ENCODE assay signal across 1 cellular context in the genomic region with DNA sequence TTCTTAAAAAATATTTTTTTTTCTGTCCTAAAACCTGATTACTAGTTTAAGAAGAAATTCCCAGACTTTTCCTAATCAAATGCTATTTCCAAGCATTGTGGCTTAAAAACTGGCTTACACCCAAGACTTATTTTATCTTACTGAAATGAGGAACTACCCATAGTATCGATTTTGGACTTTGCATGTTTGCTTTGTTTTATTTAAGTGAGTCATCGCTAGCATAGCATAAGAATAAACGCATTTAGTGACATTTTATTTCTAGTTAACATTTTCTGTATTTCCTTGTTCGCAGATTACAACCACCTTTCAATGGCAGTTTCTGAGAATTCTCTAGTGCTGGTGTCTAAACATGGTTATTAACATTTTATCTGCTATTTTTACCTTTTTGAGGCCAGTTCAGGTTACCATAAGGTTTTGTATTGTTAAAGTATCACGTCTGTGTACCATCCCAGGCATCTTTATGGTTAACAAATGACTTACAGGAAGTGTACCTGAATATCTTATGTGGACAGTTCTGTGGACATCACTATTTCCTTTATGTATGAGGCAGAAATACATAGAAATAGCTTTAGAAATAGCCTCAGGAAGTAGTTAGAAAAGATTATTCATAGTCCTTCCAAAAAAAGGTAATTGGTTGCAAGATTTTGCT.
TF ChIP-seq lines count a peak whose summit lies in the region.

No MANE protein-coding gene starts in this region.

TF ChIP-seq in K562, 482 proteins besides CTCF, POLR2A, EP300 and RAD21 (continued from another document and continues in another):
- TF ChIP-seq, protein P1, sequence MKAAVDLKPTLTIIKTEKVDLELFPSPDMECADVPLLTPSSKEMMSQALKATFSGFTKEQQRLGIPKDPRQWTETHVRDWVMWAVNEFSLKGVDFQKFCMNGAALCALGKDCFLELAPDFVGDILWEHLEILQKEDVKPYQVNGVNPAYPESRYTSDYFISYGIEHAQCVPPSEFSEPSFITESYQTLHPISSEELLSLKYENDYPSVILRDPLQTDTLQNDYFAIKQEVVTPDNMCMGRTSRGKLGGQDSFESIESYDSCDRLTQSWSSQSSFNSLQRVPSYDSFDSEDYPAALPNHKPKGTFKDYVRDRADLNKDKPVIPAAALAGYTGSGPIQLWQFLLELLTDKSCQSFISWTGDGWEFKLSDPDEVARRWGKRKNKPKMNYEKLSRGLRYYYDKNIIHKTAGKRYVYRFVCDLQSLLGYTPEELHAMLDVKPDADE (conservative IDR thresholded peaks at IDR 0.05; ENCODE audit: control insufficient read depth, low read depth, low read length): no peak
- TF ChIP-seq JUN (IDR thresholded peaks at IDR 0.05; ENCODE audit: borderline replicate concordance, low read depth, low read length): no peak
- TF ChIP-seq JUN (CRISPR knock-in tag; IDR thresholded peaks at IDR 0.05; ENCODE audit: borderline replicate concordance): no peak
- TF ChIP-seq, protein P2, sequence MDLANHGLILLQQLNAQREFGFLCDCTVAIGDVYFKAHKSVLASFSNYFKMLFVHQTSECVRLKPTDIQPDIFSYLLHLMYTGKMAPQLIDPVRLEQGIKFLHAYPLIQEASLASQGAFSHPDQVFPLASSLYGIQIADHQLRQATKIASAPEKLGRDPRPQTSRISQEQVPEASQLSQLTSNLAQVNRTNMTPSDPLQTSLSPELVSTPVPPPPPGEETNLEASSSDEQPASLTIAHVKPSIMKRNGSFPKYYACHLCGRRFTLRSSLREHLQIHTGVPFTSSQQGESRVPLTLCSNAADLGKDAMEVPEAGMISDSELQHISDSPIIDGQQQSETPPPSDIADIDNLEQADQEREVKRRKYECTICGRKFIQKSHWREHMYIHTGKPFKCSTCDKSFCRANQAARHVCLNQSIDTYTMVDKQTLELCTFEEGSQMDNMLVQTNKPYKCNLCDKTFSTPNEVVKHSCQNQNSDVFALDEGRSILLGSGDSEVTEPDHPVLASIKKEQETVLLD (IDR thresholded peaks at IDR 0.05): no peak
- TF ChIP-seq ZNF707 (CRISPR knock-in tag; conservative IDR thresholded peaks at IDR 0.05): no peak
- no peak for TF ChIP-seq RBM34 (IDR thresholded peaks at IDR 0.05; ENCODE audit: borderline replicate concordance, insufficient read depth, low read length)
- TF ChIP-seq SRF (CRISPR knock-in tag; IDR thresholded peaks at IDR 0.05): no peak
- TF ChIP-seq, protein P3, sequence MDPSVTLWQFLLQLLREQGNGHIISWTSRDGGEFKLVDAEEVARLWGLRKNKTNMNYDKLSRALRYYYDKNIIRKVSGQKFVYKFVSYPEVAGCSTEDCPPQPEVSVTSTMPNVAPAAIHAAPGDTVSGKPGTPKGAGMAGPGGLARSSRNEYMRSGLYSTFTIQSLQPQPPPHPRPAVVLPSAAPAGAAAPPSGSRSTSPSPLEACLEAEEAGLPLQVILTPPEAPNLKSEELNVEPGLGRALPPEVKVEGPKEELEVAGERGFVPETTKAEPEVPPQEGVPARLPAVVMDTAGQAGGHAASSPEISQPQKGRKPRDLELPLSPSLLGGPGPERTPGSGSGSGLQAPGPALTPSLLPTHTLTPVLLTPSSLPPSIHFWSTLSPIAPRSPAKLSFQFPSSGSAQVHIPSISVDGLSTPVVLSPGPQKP (CRISPR knock-in tag; IDR thresholded peaks at IDR 0.05): no peak
- TF ChIP-seq, protein P4, sequence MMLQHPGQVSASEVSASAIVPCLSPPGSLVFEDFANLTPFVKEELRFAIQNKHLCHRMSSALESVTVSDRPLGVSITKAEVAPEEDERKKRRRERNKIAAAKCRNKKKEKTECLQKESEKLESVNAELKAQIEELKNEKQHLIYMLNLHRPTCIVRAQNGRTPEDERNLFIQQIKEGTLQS (IDR thresholded peaks at IDR 0.05): peak; percentile 73
- TF ChIP-seq, protein P4 (CRISPR knock-in tag; conservative IDR thresholded peaks at IDR 0.05): no peak
- no peak for TF ChIP-seq ZNF146 (CRISPR knock-in tag; IDR thresholded peaks at IDR 0.05; ENCODE audit: unreplicated experiment)
- no peak for TF ChIP-seq ZNF764 (CRISPR knock-in tag; IDR thresholded peaks at IDR 0.05; ENCODE audit: low read depth)
- no peak for TF ChIP-seq TEAD1 (CRISPR knock-in tag; IDR thresholded peaks at IDR 0.05)
- no peak for TF ChIP-seq HDAC3 (IDR thresholded peaks at IDR 0.05; ENCODE audit: borderline replicate concordance, partially characterized antibody)
- TF ChIP-seq NFIC (IDR thresholded peaks at IDR 0.05): peak; percentile 32
- TF ChIP-seq EGR1 (conservative IDR thresholded peaks at IDR 0.05): no peak
- TF ChIP-seq, protein P5, sequence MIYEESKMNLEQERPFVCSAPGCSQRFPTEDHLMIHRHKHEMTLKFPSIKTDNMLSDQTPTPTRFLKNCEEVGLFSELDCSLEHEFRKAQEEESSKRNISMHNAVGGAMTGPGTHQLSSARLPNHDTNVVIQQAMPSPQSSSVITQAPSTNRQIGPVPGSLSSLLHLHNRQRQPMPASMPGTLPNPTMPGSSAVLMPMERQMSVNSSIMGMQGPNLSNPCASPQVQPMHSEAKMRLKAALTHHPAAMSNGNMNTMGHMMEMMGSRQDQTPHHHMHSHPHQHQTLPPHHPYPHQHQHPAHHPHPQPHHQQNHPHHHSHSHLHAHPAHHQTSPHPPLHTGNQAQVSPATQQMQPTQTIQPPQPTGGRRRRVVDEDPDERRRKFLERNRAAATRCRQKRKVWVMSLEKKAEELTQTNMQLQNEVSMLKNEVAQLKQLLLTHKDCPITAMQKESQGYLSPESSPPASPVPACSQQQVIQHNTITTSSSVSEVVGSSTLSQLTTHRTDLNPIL (CRISPR knock-in tag; IDR thresholded peaks at IDR 0.05): no peak
- TF ChIP-seq, protein P6, sequence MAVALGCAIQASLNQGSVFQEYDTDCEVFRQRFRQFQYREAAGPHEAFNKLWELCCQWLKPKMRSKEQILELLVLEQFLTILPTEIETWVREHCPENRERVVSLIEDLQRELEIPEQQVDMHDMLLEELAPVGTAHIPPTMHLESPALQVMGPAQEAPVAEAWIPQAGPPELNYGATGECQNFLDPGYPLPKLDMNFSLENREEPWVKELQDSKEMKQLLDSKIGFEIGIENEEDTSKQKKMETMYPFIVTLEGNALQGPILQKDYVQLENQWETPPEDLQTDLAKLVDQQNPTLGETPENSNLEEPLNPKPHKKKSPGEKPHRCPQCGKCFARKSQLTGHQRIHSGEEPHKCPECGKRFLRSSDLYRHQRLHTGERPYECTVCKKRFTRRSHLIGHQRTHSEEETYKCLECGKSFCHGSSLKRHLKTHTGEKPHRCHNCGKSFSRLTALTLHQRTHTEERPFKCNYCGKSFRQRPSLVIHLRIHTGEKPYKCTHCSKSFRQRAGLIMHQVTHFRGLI (CRISPR knock-in tag; IDR thresholded peaks at IDR 0.05): no peak
- TF ChIP-seq SUPT5H (IDR thresholded peaks at IDR 0.05): no peak
- no peak for TF ChIP-seq BHLHE40 (IDR thresholded peaks at IDR 0.05; ENCODE audit: low read length)
- no peak for TF ChIP-seq PHB (CRISPR knock-in tag; IDR thresholded peaks at IDR 0.05)
- no peak for TF ChIP-seq CSDE1 (IDR thresholded peaks at IDR 0.05)
- TF ChIP-seq, protein P7, sequence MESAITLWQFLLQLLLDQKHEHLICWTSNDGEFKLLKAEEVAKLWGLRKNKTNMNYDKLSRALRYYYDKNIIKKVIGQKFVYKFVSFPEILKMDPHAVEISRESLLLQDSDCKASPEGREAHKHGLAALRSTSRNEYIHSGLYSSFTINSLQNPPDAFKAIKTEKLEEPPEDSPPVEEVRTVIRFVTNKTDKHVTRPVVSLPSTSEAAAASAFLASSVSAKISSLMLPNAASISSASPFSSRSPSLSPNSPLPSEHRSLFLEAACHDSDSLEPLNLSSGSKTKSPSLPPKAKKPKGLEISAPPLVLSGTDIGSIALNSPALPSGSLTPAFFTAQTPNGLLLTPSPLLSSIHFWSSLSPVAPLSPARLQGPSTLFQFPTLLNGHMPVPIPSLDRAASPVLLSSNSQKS (CRISPR knock-in tag; IDR thresholded peaks at IDR 0.05): no peak
- TF ChIP-seq FOXA3 (CRISPR knock-in tag; conservative IDR thresholded peaks at IDR 0.05 in 1 of 2, IDR thresholded peaks at IDR 0.05 in 1 of 2): peak in 1 of 2 experiments; percentile 46; a peak in 1 of 4 replicates
- TF ChIP-seq SMARCA4 (IDR thresholded peaks at IDR 0.05): 0 out of 2 replicates have a peak, but pooled peaks have one; percentile 47
- TF ChIP-seq, protein P8, sequence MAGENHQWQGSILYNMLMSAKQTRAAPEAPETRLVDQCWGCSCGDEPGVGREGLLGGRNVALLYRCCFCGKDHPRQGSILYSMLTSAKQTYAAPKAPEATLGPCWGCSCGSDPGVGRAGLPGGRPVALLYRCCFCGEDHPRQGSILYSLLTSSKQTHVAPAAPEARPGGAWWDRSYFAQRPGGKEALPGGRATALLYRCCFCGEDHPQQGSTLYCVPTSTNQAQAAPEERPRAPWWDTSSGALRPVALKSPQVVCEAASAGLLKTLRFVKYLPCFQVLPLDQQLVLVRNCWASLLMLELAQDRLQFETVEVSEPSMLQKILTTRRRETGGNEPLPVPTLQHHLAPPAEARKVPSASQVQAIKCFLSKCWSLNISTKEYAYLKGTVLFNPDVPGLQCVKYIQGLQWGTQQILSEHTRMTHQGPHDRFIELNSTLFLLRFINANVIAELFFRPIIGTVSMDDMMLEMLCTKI (IDR thresholded peaks at IDR 0.05; ENCODE audit: partially characterized antibody): no peak
- TF ChIP-seq, protein P9, sequence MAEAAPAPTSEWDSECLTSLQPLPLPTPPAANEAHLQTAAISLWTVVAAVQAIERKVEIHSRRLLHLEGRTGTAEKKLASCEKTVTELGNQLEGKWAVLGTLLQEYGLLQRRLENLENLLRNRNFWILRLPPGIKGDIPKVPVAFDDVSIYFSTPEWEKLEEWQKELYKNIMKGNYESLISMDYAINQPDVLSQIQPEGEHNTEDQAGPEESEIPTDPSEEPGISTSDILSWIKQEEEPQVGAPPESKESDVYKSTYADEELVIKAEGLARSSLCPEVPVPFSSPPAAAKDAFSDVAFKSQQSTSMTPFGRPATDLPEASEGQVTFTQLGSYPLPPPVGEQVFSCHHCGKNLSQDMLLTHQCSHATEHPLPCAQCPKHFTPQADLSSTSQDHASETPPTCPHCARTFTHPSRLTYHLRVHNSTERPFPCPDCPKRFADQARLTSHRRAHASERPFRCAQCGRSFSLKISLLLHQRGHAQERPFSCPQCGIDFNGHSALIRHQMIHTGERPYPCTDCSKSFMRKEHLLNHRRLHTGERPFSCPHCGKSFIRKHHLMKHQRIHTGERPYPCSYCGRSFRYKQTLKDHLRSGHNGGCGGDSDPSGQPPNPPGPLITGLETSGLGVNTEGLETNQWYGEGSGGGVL (CRISPR knock-in tag; IDR thresholded peaks at IDR 0.05): no peak
- no peak for TF ChIP-seq ZNF212 (CRISPR knock-in tag; IDR thresholded peaks at IDR 0.05)
- TF ChIP-seq, protein P10, sequence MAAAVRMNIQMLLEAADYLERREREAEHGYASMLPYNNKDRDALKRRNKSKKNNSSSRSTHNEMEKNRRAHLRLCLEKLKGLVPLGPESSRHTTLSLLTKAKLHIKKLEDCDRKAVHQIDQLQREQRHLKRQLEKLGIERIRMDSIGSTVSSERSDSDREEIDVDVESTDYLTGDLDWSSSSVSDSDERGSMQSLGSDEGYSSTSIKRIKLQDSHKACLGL (CRISPR knock-in tag; IDR thresholded peaks at IDR 0.05; ENCODE audit: borderline replicate concordance, poor library complexity, severe bottlenecking): no peak
- TF ChIP-seq NR1H2 (CRISPR knock-in tag; IDR thresholded peaks at IDR 0.05): no peak
- TF ChIP-seq ZFP36 (IDR thresholded peaks at IDR 0.05; ENCODE audit: low read depth, low read length, partially characterized antibody): no peak
- TF ChIP-seq, protein P11, sequence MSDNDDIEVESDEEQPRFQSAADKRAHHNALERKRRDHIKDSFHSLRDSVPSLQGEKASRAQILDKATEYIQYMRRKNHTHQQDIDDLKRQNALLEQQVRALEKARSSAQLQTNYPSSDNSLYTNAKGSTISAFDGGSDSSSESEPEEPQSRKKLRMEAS (CRISPR knock-in tag; IDR thresholded peaks at IDR 0.05): no peak
- no peak for TF ChIP-seq SIN3B (IDR thresholded peaks at IDR 0.05; ENCODE audit: low read depth)
- TF ChIP-seq, protein P12, sequence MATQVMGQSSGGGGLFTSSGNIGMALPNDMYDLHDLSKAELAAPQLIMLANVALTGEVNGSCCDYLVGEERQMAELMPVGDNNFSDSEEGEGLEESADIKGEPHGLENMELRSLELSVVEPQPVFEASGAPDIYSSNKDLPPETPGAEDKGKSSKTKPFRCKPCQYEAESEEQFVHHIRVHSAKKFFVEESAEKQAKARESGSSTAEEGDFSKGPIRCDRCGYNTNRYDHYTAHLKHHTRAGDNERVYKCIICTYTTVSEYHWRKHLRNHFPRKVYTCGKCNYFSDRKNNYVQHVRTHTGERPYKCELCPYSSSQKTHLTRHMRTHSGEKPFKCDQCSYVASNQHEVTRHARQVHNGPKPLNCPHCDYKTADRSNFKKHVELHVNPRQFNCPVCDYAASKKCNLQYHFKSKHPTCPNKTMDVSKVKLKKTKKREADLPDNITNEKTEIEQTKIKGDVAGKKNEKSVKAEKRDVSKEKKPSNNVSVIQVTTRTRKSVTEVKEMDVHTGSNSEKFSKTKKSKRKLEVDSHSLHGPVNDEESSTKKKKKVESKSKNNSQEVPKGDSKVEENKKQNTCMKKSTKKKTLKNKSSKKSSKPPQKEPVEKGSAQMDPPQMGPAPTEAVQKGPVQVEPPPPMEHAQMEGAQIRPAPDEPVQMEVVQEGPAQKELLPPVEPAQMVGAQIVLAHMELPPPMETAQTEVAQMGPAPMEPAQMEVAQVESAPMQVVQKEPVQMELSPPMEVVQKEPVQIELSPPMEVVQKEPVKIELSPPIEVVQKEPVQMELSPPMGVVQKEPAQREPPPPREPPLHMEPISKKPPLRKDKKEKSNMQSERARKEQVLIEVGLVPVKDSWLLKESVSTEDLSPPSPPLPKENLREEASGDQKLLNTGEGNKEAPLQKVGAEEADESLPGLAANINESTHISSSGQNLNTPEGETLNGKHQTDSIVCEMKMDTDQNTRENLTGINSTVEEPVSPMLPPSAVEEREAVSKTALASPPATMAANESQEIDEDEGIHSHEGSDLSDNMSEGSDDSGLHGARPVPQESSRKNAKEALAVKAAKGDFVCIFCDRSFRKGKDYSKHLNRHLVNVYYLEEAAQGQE (CRISPR knock-in tag; IDR thresholded peaks at IDR 0.05; ENCODE audit: low read depth): no peak
- TF ChIP-seq, protein P13, sequence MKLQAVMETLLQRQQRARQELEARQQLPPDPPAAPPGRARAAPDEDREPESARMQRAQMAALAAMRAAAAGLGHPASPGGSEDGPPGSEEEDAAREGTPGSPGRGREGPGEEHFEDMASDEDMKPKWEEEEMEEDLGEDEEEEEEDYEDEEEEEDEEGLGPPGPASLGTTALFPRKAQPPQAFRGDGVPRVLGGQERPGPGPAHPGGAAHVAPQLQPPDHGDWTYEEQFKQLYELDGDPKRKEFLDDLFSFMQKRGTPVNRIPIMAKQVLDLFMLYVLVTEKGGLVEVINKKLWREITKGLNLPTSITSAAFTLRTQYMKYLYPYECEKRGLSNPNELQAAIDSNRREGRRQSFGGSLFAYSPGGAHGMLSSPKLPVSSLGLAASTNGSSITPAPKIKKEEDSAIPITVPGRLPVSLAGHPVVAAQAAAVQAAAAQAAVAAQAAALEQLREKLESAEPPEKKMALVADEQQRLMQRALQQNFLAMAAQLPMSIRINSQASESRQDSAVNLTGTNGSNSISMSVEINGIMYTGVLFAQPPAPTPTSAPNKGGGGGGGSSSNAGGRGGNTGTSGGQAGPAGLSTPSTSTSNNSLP (IDR thresholded peaks at IDR 0.05; ENCODE audit: borderline replicate concordance, low read depth, low read length): no peak
- TF ChIP-seq E2F3 (CRISPR knock-in tag; IDR thresholded peaks at IDR 0.05): no peak
- no peak for TF ChIP-seq TSC22D4 (tag; IDR thresholded peaks at IDR 0.05)
- TF ChIP-seq FOSL1 (tag; conservative IDR thresholded peaks at IDR 0.05): peak; percentile 52
- TF ChIP-seq JUND (IDR thresholded peaks at IDR 0.05; ENCODE audit: borderline replicate concordance, low read depth, low read length): peak; percentile 82
- peak; percentile 79; the same call in 2 of the 3 replicates for TF ChIP-seq JUND (tag; IDR thresholded peaks at IDR 0.05; ENCODE audit: borderline replicate concordance, low read depth, low read length)
- no peak for TF ChIP-seq DIDO1 (tag; IDR thresholded peaks at IDR 0.05; ENCODE audit: low read depth)
